ENCODE assay signal across 8 cellular contexts in the genomic region with DNA sequence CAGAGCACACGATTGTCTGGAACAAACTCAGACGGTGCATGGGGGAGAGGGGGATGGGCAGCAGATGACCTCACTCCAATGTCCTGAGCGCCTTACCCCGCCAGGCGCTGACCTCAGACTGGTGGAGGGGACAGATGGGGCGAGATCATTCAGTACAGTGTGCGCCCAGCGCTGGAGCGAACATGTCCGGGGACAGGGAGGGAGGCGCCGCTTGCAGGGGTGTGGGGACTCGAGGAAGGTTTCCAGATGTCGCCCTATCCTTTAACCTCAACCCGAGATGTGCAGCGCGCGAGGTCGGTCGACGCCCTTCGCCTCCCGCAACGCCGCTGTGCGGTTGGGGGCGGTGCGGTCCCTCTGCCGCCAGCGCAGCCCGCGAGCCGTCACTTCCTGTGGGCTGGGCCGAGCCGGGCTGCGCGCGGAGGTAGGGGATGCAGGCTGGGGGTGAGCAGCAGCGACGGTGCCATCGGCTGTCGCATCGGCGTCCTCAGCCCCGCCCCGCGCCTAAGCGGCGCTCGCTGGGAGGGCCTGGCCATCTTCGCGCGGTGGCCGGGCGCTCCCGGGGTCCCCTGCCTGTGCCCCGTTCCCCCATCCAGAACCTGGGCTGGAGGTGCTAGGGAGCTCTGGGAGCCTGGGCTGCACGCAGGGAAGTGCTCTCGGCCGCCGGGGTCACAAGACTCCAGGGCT. TPM values are rescaled to one million over a fixed set of nuclear protein-coding genes. Genes with fewer than 3 reads are reported as not detected.
A peak's percentile ranks its signal among the peaks of the same experiment; 100 is the strongest.
DNase-seq lines count a peak whose midpoint lies in the region; ATAC-seq lines count a peak whose summit lies in the region.

No MANE protein-coding gene starts in this region.

- H3K27me3 Mint-ChIP-seq in activated CD8-positive, alpha-beta T cell treated with anti-CD3 and anti-CD28 coated beads, Interleukin-2, amount 10 ng/mL, durations not matched to agents 7 days and 5 days (ENCODE audit: low read depth) = peaks cover 40% of the 10 kb centered on the region

- peak; percentile 93 for ATAC-seq in activated CD8-positive, alpha-beta T cell treated with anti-CD3 and anti-CD28 coated beads, Interleukin-2, amount 10 ng/mL, durations not matched to agents 7 days and 5 days
- no peak for ATAC-seq in GM18519 (IDR thresholded peaks at IDR 0.05; ENCODE audit: low FRiP score, unreplicated experiment)

- no peaks in the 10 kb centered on the region for H3K36me3 Mint-ChIP-seq in activated CD8-positive, alpha-beta T cell treated with anti-CD3 and anti-CD28 coated beads, Interleukin-2, amount 10 ng/mL, durations not matched to agents 7 days and 5 days (ENCODE audit: low read depth)

- H3K27ac Mint-ChIP-seq in activated CD8-positive, alpha-beta T cell treated with anti-CD3 and anti-CD28 coated beads, Interleukin-2, amount 10 ng/mL, durations not matched to agents 7 days and 5 days = peak overlapping the region; percentile 70

- no peaks in the 10 kb centered on the region for H3K9me3 ChIP-seq in HAP-1

- H3K4me3 ChIP-seq in HAP-1 = peak overlapping the region; percentile 58

- peak overlapping the region; percentile 74 for H3K4me3 Mint-ChIP-seq in activated CD8-positive, alpha-beta T cell treated with anti-CD3 and anti-CD28 coated beads, Interleukin-2, amount 10 ng/mL, durations not matched to agents 7 days and 5 days

- in situ Hi-C loops in HAP-1 (cut with MboI; ENCODE audit: low sequenced_read_pairs) = no loop called here

- peaks cover 22% of the 10 kb centered on the region for H3K4me1 Mint-ChIP-seq in activated CD8-positive, alpha-beta T cell treated with anti-CD3 and anti-CD28 coated beads, Interleukin-2, amount 10 ng/mL, durations not matched to agents 7 days and 5 days (ENCODE audit: low read depth)

- DNase-seq in CD1c-positive myeloid dendritic cell (ENCODE audit: extremely low spot score) (peak; percentile 78), HAP-1 (ENCODE audit: low spot score in 2 of 2) (peak; percentile 77 to 91), NCI-H526 (lab: John Stamatoyannopoulos, UW) (peak; percentile 35 to 91), lung microvascular endothelial cell (ENCODE audit: low read depth in 2 of 2) (peak; percentile 49 to 75)
- peak; percentile 82 for DNase-seq in activated CD8-positive, alpha-beta T cell treated with anti-CD3 and anti-CD28 coated beads, Interleukin-2, amount 10 ng/mL, durations not matched to agents 7 days and 5 days
- peak; percentile 67 for DNase-seq in effector CD8-positive, alpha-beta T cell (lab: John Stamatoyannopoulos, UW)
- peak; percentile 51 to 56 (median 55) for DNase-seq in stimulated activated CD4-positive, alpha-beta T cell treated with anti-CD3 and anti-CD28 coated beads, TNF-alpha, amount 100 ng/mL, for 4 hours (ENCODE audit: low read depth in 3 of 3)

- no peaks in the 10 kb centered on the region for H3K9me3 Mint-ChIP-seq in activated CD8-positive, alpha-beta T cell treated with anti-CD3 and anti-CD28 coated beads, Interleukin-2, amount 10 ng/mL, durations not matched to agents 7 days and 5 days (ENCODE audit: insufficient read depth)

- no peaks in the 10 kb centered on the region for H3K27me3 ChIP-seq in HAP-1 (ENCODE audit: low read depth)

- peaks cover 17% of the 10 kb centered on the region for H3K4me1 ChIP-seq in HAP-1

- no peaks in the 10 kb centered on the region; the same call in 1 of the 2 replicates for H3K36me3 ChIP-seq in HAP-1 (replicated peaks)

- CTCF ChIA-PET in activated CD8-positive, alpha-beta T cell treated with anti-CD3 and anti-CD28 coated beads, Interleukin-2, amount 10 ng/mL, durations not matched to agents 7 days and 5 days (lab: Charles Lee) = interaction anchor here (1.2 kb wide), 1 partner anchor 29 kb away, joined by 4 read pairs; no protein-coding TSS in a partner anchor

- POLR2A ChIA-PET in activated CD8-positive, alpha-beta T cell treated with anti-CD3 and anti-CD28 coated beads, Interleukin-2, amount 10 ng/mL, durations not matched to agents 7 days and 5 days (lab: Charles Lee) = interaction anchor here (0.7 to 3.7 kb wide), 2 partner anchors 11 to 30 kb away, joined by 3 to 13 read pairs; a partner anchor contains a TSS

RNA-seq across cellular contexts. Expression of a gene that starts 5.3 kb away (rescaled TPM):
- under 1 TPM; 0.13 to 0.18 TPM for total RNA-seq in activated CD8-positive, alpha-beta T cell treated with anti-CD3 and anti-CD28 coated beads, Interleukin-2, amount 10 ng/mL, durations not matched to agents 7 days and 5 days
- total RNA-seq in lung microvascular endothelial cell = 5.0 and 5.7 TPM in 2 replicates

RNA-seq across cellular contexts. Expression of a gene that starts 9.6 kb away (rescaled TPM):
- total RNA-seq in activated CD8-positive, alpha-beta T cell treated with anti-CD3 and anti-CD28 coated beads, Interleukin-2, amount 10 ng/mL, durations not matched to agents 7 days and 5 days = under 1 TPM; 0.18 to 0.55 TPM
- 21.4 and 44.8 TPM in 2 replicates for total RNA-seq in lung microvascular endothelial cell

RNA-seq across cellular contexts. Expression of a gene that starts 30.3 kb away (rescaled TPM):
- total RNA-seq in activated CD8-positive, alpha-beta T cell treated with anti-CD3 and anti-CD28 coated beads, Interleukin-2, amount 10 ng/mL, durations not matched to agents 7 days and 5 days = 10 to 100 TPM; 45.1 to 45.8 TPM
- 17.9 and 19.4 TPM in 2 replicates for total RNA-seq in lung microvascular endothelial cell

RNA-seq across cellular contexts. Expression of a gene that starts 46.4 kb away (rescaled TPM):
- not detected for total RNA-seq in activated CD8-positive, alpha-beta T cell treated with anti-CD3 and anti-CD28 coated beads, Interleukin-2, amount 10 ng/mL, durations not matched to agents 7 days and 5 days
- total RNA-seq in lung microvascular endothelial cell = not detected in 2 replicates

RNA-seq across cellular contexts. Expression of a gene that starts 58.0 kb away (rescaled TPM):
- not detected for total RNA-seq in activated CD8-positive, alpha-beta T cell treated with anti-CD3 and anti-CD28 coated beads, Interleukin-2, amount 10 ng/mL, durations not matched to agents 7 days and 5 days
- total RNA-seq in lung microvascular endothelial cell = not detected in 2 replicates

Comparison
In these comparisons a context has a peak if more than half of its experiments do, and no peak if none do; other contexts are left out.
1. RNA of a gene that starts 9.6 kb away (total RNA-seq): 21.4 to 44.8 TPM in lung microvascular endothelial cell; 0.18 to 0.55 TPM in activated CD8-positive, alpha-beta T cell treated with anti-CD3 and anti-CD28 coated beads, Interleukin-2, amount 10 ng/mL, durations not matched to agents 7 days and 5 days; every median in the first group is over 10 times any median in the second.
2. Peak in every context shown above with its lines, with median percentiles within 50 percentile points of each other: DNase-seq.